In genomic region chr3:72447059-72447946, GRCh38 we compare ENCODE assay signal across 8 cellular contexts. TPM values are rescaled to one million over a fixed set of nuclear protein-coding genes. Genes with fewer than 3 reads are reported as not detected.
A peak's percentile ranks its signal among the peaks of the same experiment; 100 is the strongest.
DNase-seq lines count a peak whose midpoint lies in the region; ATAC-seq and TF ChIP-seq lines count a peak whose summit lies in the region.

No MANE protein-coding gene starts in this region.

- H3K9ac ChIP-seq in BLaER1, result peak overlapping the region; percentile 89
- peak overlapping the region; percentile 27 to 34 for H3K9ac ChIP-seq in duodenal mucosa (ENCODE audit: low read depth in 1 of 2, low read length in 2 of 2)

- TF ChIP-seq CTCF in lower lobe of right lung (IDR thresholded peaks at IDR 0.05), result no peak

- H3K4me1 ChIP-seq in BLaER1 (peaks cover 42% of the 10 kb centered on the region), duodenal mucosa (ENCODE audit: control insufficient read depth in 1 of 2, insufficient read depth in 2 of 2, low read length in 2 of 2) (peaks cover 24 to 44% of the 10 kb centered on the region in 2 donors), lower lobe of right lung (peaks cover 32% of the 10 kb centered on the region)

- peaks cover 44% of the 10 kb centered on the region for H4K20me1 ChIP-seq in BLaER1

- H3K27ac Mint-ChIP-seq in activated CD4-positive, alpha-beta memory T cell treated with anti-CD3 and anti-CD28 coated beads, Interleukin-2, amount 10 ng/mL, durations not matched to agents 7 days and 5 days, result peak overlapping the region; percentile 50

- peaks cover 13% of the 10 kb centered on the region for H3K27me3 Mint-ChIP-seq in activated CD4-positive, alpha-beta memory T cell treated with anti-CD3 and anti-CD28 coated beads, Interleukin-2, amount 10 ng/mL, durations not matched to agents 7 days and 5 days

- peaks cover 45% of the 10 kb centered on the region for H3K4me1 Mint-ChIP-seq in activated CD4-positive, alpha-beta memory T cell treated with anti-CD3 and anti-CD28 coated beads, Interleukin-2, amount 10 ng/mL, durations not matched to agents 7 days and 5 days

- H3K27me3 ChIP-seq in BLaER1 (no peaks in the 10 kb centered on the region), duodenal mucosa (ENCODE audit: control insufficient read depth in 1 of 2, insufficient read depth in 2 of 2, low read length in 2 of 2) (no peaks in the 10 kb centered on the region), lower lobe of right lung (ENCODE audit: low read depth) (no peaks in the 10 kb centered on the region)

- peak overlapping the region; percentile 86 for H3K4me3 ChIP-seq in BLaER1
- peak overlapping the region; percentile 59 to 92 for H3K4me3 ChIP-seq in duodenal mucosa (ENCODE audit: low read depth in 1 of 2, low read length in 2 of 2)
- H3K4me3 ChIP-seq in lower lobe of right lung, result peak overlapping the region; percentile 68

- H3K9me3 ChIP-seq in BLaER1 (no peaks in the 10 kb centered on the region), duodenal mucosa (ENCODE audit: control insufficient read depth in 1 of 2, low read length in 2 of 2) (no peaks in the 10 kb centered on the region), lower lobe of right lung (no peaks in the 10 kb centered on the region)

- H3K36me3 Mint-ChIP-seq in activated CD4-positive, alpha-beta memory T cell treated with anti-CD3 and anti-CD28 coated beads, Interleukin-2, amount 10 ng/mL, durations not matched to agents 7 days and 5 days (ENCODE audit: low read depth), result peaks cover 36% of the 10 kb centered on the region

- DNase-seq in GM19238 (ENCODE audit: insufficient read length, low spot score) (peak; percentile 88), NCI-H748 (lab: John Stamatoyannopoulos, UW; ENCODE audit: unreplicated experiment) (peak; percentile 87), lower lobe of right lung (peak; percentile 93)
- DNase-seq in activated CD4-positive, alpha-beta memory T cell treated with anti-CD3 and anti-CD28 coated beads, Interleukin-2, amount 10 ng/mL, durations not matched to agents 7 days and 5 days, result peak; percentile 94
- DNase-seq in stimulated activated CD4-positive, alpha-beta T cell treated with anti-CD3 and anti-CD28 coated beads, Interleukin-4, amount 100 ng/mL, for 48 hours (ENCODE audit: low read depth in 2 of 2), result peak; percentile 88 to 89

- no peaks in the 10 kb centered on the region for H3K9me3 Mint-ChIP-seq in activated CD4-positive, alpha-beta memory T cell treated with anti-CD3 and anti-CD28 coated beads, Interleukin-2, amount 10 ng/mL, durations not matched to agents 7 days and 5 days

- intact Hi-C loops in lower lobe of right lung (cut with DNase I), result no loop called here

- H3K27ac ChIP-seq in BLaER1 (peak overlapping the region; percentile 81), duodenal mucosa (ENCODE audit: low read depth, low read length) (peak overlapping the region; percentile 79), lower lobe of right lung (peak overlapping the region; percentile 87)

- POLR2A ChIA-PET in activated CD4-positive, alpha-beta memory T cell treated with anti-CD3 and anti-CD28 coated beads, Interleukin-2, amount 10 ng/mL, durations not matched to agents 7 days and 5 days (lab: Charles Lee), result interaction anchor here (0.5 to 1.9 kb wide), 13 partner anchors 17 to 723 kb away, joined by 3 to 6 read pairs (median 3); partner anchors contain the start of gene SHQ1

- H3K36me3 ChIP-seq in BLaER1 (no peaks in the 10 kb centered on the region), duodenal mucosa (ENCODE audit: control insufficient read depth in 1 of 2, insufficient read depth in 2 of 2, low read length in 2 of 2) (no peaks in the 10 kb centered on the region), lower lobe of right lung (no peaks in the 10 kb centered on the region)

- H3K4me2 ChIP-seq in BLaER1, result peak overlapping the region; percentile 86

- CTCF ChIA-PET in activated CD4-positive, alpha-beta memory T cell treated with anti-CD3 and anti-CD28 coated beads, Interleukin-2, amount 10 ng/mL, durations not matched to agents 7 days and 5 days (lab: Charles Lee), result interaction anchor here (1.0 kb wide), 1 partner anchor 36 kb away, joined by 3 read pairs; no protein-coding TSS in a partner anchor

- H3K4me3 Mint-ChIP-seq in activated CD4-positive, alpha-beta memory T cell treated with anti-CD3 and anti-CD28 coated beads, Interleukin-2, amount 10 ng/mL, durations not matched to agents 7 days and 5 days, result peak overlapping the region; percentile 99

- peak; percentile 50 for ATAC-seq in HG03378 (IDR thresholded peaks at IDR 0.05; ENCODE audit: unreplicated experiment)
- ATAC-seq in lower lobe of right lung, result peak; percentile 96 to 99

RNA-seq across cellular contexts. Expression of gene RYBP, which starts 0.9 kb away (rescaled TPM):
- 10 to 100 TPM; 17.5 to 17.6 TPM for total RNA-seq in activated CD4-positive, alpha-beta memory T cell treated with anti-CD3 and anti-CD28 coated beads, Interleukin-2, amount 10 ng/mL, durations not matched to agents 7 days and 5 days
- 19.7 TPM for total RNA-seq in lower lobe of right lung

Comparison
In these comparisons a context has a peak if more than half of its experiments do, and no peak if none do; other contexts are left out.
1. Peak in every context shown above with its lines: DNase-seq, ATAC-seq, H3K4me3 ChIP-seq and H3K27ac ChIP-seq.